Comparison of ENCODE assay signal across 1 cellular context in genomic region chr6:13920584-13920983, GRCh38.
TF ChIP-seq lines count a peak whose summit lies in the region.

No MANE protein-coding gene starts in this region.

TF ChIP-seq in K562, 482 proteins besides CTCF, POLR2A, EP300 and RAD21 (continued from another document and continues in another):
- TF ChIP-seq SFPQ (IDR thresholded peaks at IDR 0.05; ENCODE audit: low read depth, low read length) (no peak), CREBBP (IDR thresholded peaks at IDR 0.05; ENCODE audit: low read depth, low read length) (no peak), STAG1 (CRISPR knock-in tag; IDR thresholded peaks at IDR 0.05; ENCODE audit: borderline replicate concordance) (no peak), ZNF121 (CRISPR knock-in tag; conservative IDR thresholded peaks at IDR 0.05) (no peak), MCM2 (IDR thresholded peaks at IDR 0.05; ENCODE audit: low read depth) (no peak), HDAC8 (tag; IDR thresholded peaks at IDR 0.05) (no peak), PRPF4 (IDR thresholded peaks at IDR 0.05; ENCODE audit: insufficient read depth, low read depth, low read length, poor library complexity, severe bottlenecking) (no peak), RBM25 (IDR thresholded peaks at IDR 0.05; ENCODE audit: low read depth, low read length, severe bottlenecking) (no peak), POLR2AphosphoS5 (IDR thresholded peaks at IDR 0.05; ENCODE audit: control insufficient read depth, insufficient read depth, low read depth, low read length) (no peak), FUS (optimal IDR thresholded peaks at IDR 0.05; ENCODE audit: low read depth, low read length) (no peak), MAZ (CRISPR knock-in tag; conservative IDR thresholded peaks at IDR 0.05 in 1 of 2, IDR thresholded peaks at IDR 0.05 in 1 of 2) (no peak), ATF2 (CRISPR knock-in tag; IDR thresholded peaks at IDR 0.05) (no peak), MYNN (IDR thresholded peaks at IDR 0.05) (no peak), MYNN (CRISPR knock-in tag; IDR thresholded peaks at IDR 0.05) (no peak), GABPA (tag; conservative IDR thresholded peaks at IDR 0.05; ENCODE audit: low read depth) (0 out of 2 replicates have a peak, but pooled peaks have one; percentile 20), SNRNP70 (optimal IDR thresholded peaks at IDR 0.05; ENCODE audit: low read depth, low read length) (no peak), CREB3 (tag; conservative IDR thresholded peaks at IDR 0.05; ENCODE audit: low read depth) (no peak), MLLT1 (IDR thresholded peaks at IDR 0.05) (no peak), LEF1 (IDR thresholded peaks at IDR 0.05) (0 out of 2 replicates have a peak, but pooled peaks have one; percentile 14), TCF3 (CRISPR knock-in tag; IDR thresholded peaks at IDR 0.05) (peak; percentile 26; the same call in 1 of the 2 replicates), TFAP4 (CRISPR knock-in tag; IDR thresholded peaks at IDR 0.05; ENCODE audit: borderline replicate concordance) (no peak), SMC3 (conservative IDR thresholded peaks at IDR 0.05; ENCODE audit: insufficient read depth, low read depth, low read length) (no peak), NR2C2 (CRISPR knock-in tag; IDR thresholded peaks at IDR 0.05) (no peak), NR2C2 (tag; IDR thresholded peaks at IDR 0.05) (no peak), TCF7 (IDR thresholded peaks at IDR 0.05; ENCODE audit: borderline replicate concordance) (no peak), HES1 (IDR thresholded peaks at IDR 0.05; ENCODE audit: low read depth) (no peak), ZBTB34 (CRISPR knock-in tag; IDR thresholded peaks at IDR 0.05) (no peak), ZNF277 (CRISPR knock-in tag; IDR thresholded peaks at IDR 0.05; ENCODE audit: borderline replicate concordance) (no peak), CXXC5 (CRISPR knock-in tag; IDR thresholded peaks at IDR 0.05) (no peak), IRF1 (CRISPR knock-in tag; IDR thresholded peaks at IDR 0.05; ENCODE audit: borderline replicate concordance) (no peak), SETDB1 (IDR thresholded peaks at IDR 0.05; ENCODE audit: low read length) (no peak), KAT8 (IDR thresholded peaks at IDR 0.05; ENCODE audit: low read depth) (no peak), BHLHE40 (IDR thresholded peaks at IDR 0.05; ENCODE audit: low read length) (no peak), CTCFL (IDR thresholded peaks at IDR 0.05; ENCODE audit: borderline replicate concordance, insufficient read depth, low read depth, low read length, poor library complexity, severe bottlenecking) (no peak), CHD1 (IDR thresholded peaks at IDR 0.05; ENCODE audit: low read length) (no peak), RFX5 (IDR thresholded peaks at IDR 0.05; ENCODE audit: low read depth, low read length) (no peak), U2AF2 (optimal IDR thresholded peaks at IDR 0.05; ENCODE audit: low read depth, low read length) (no peak), TGIF2 (CRISPR knock-in tag; IDR thresholded peaks at IDR 0.05) (no peak), BDP1 (IDR thresholded peaks at IDR 0.05; ENCODE audit: insufficient read depth, insufficient read length) (no peak), CREB5 (CRISPR knock-in tag; IDR thresholded peaks at IDR 0.05) (no peak), ETS2 (tag; IDR thresholded peaks at IDR 0.05; ENCODE audit: borderline replicate concordance, poor library complexity, severe bottlenecking) (no peak), NUFIP1 (IDR thresholded peaks at IDR 0.05; ENCODE audit: partially characterized antibody) (no peak), ZNF274 (IDR thresholded peaks at IDR 0.05; ENCODE audit: borderline replicate concordance, low read depth, low read length) (no peak), PBX2 (CRISPR knock-in tag; IDR thresholded peaks at IDR 0.05; ENCODE audit: low read depth) (no peak), PBX2 (tag; conservative IDR thresholded peaks at IDR 0.05; ENCODE audit: low read depth) (peak; percentile 92)
